9 cellular contexts compared by ENCODE assay signal in genomic region chr15:85504739-85505676, GRCh38.
DNase-seq lines count a peak whose midpoint lies in the region; ATAC-seq and TF ChIP-seq lines count a peak whose summit lies in the region.
"Had no signal": no experiment of that assay in that cellular context is flagged by ENCODE, and none has a peak within 500 bp of the region (broad histone marks: within the 10 kb centered on the region; RNA-seq: fewer than 3 reads in every experiment).

No MANE protein-coding gene starts in this region.

- H3K27me3 ChIP-seq in psoas muscle (ENCODE audit: insufficient read depth in 3 of 3, low read length in 2 of 3) = no peaks in the 10 kb centered on the region

- TF ChIP-seq CTCF in GM12872 (IDR thresholded peaks at IDR 0.05; ENCODE audit: insufficient read depth, low read depth, low read length) (peak; percentile 46; the same call in 2 of the 3 replicates), psoas muscle (IDR thresholded peaks at IDR 0.05) (peak; percentile 72)

- H3K9me3 Mint-ChIP-seq in activated T-cell treated with anti-CD3 and anti-CD28 coated beads, Interleukin-2, amount 50 U/mL, for 72 hours = no peaks in the 10 kb centered on the region

- H3K4me1 Mint-ChIP-seq in activated T-cell treated with anti-CD3 and anti-CD28 coated beads, Interleukin-2, amount 50 U/mL, for 72 hours (ENCODE audit: low read depth) = peaks cover 75% of the 10 kb centered on the region

- intact Hi-C loops in psoas muscle (cut with DNase I) = loop anchor here in 1 of 2 donors (2.0 to 5.0 kb wide), 2 partner anchors 174 to 208 kb away; no protein-coding TSS in a partner anchor

- in situ Hi-C loops in ACHN (cut with HindIII; ENCODE audit: low pct_ligation_motif_present, low pct_unique_long_range_greater_than_20kb, low sequenced_read_pairs) = no loop called here

- H3K4me1 ChIP-seq in psoas muscle = peaks cover 17% of the 10 kb centered on the region

- peak; percentile 33 for ATAC-seq in activated T-cell treated with anti-CD3 and anti-CD28 coated beads, Interleukin-2, amount 50 U/mL, for 72 hours (replicated peaks in 1 of 2)
- ATAC-seq in psoas muscle (peak; percentile 43 to 82 (median 56)), GM18907 (IDR thresholded peaks at IDR 0.05; ENCODE audit: unreplicated experiment) (no peak), GM19397 (IDR thresholded peaks at IDR 0.05; ENCODE audit: unreplicated experiment) (no peak)

- H3K27ac Mint-ChIP-seq in activated T-cell treated with anti-CD3 and anti-CD28 coated beads, Interleukin-2, amount 50 U/mL, for 72 hours = peak overlapping the region; percentile 90

- H3K27ac ChIP-seq in psoas muscle = no peak overlapping the region

- 64 to 70% (median 65%) methylated on average over 8 of the region's 8 CpGs for WGBS in psoas muscle, 3 donors

- no peaks in the 10 kb centered on the region for H3K9me3 ChIP-seq in psoas muscle

- H3K27me3 Mint-ChIP-seq in activated T-cell treated with anti-CD3 and anti-CD28 coated beads, Interleukin-2, amount 50 U/mL, for 72 hours (ENCODE audit: low read depth) = no peaks in the 10 kb centered on the region

- DNase-seq in ACHN (peak; percentile 64), NCI-H526 treated with DMSO at 0.1 percent for 48 hours (lab: John Stamatoyannopoulos, UW) (peak; percentile 47), germinal center (ENCODE audit: low spot score) (peak; percentile 39), psoas muscle (no peak)
- DNase-seq in activated T-cell treated with anti-CD3 and anti-CD28 coated beads, Interleukin-2, amount 50 U/mL, for 72 hours = peak; percentile 47 to 49

- no peak overlapping the region for H3K4me3 ChIP-seq in psoas muscle
- H3K4me3 ChIP-seq: skin epidermis had no signal

- peaks cover 4 to 5% of the 10 kb centered on the region in 2 donors for H3K36me3 Mint-ChIP-seq in activated T-cell treated with anti-CD3 and anti-CD28 coated beads, Interleukin-2, amount 50 U/mL, for 72 hours (ENCODE audit: insufficient read depth in 2 of 2)

- H3K36me3 ChIP-seq in psoas muscle (ENCODE audit: insufficient read depth in 1 of 2, low read depth in 1 of 2) = no peaks in the 10 kb centered on the region

- peak overlapping the region in 1 of 2 donors; percentile 60 for H3K4me3 Mint-ChIP-seq in activated T-cell treated with anti-CD3 and anti-CD28 coated beads, Interleukin-2, amount 50 U/mL, for 72 hours

Comparison
In these comparisons a context has a peak if more than half of its experiments do, and no peak if none do; other contexts are left out.
1. DNase-seq: peak in ACHN (single experiment), NCI-H526 treated with DMSO at 0.1 percent for 48 hours (single experiment), activated T-cell treated with anti-CD3 and anti-CD28 coated beads, Interleukin-2, amount 50 U/mL, for 72 hours (2 of 2) and germinal center (single experiment); none in psoas muscle (0 of 2).
2. ATAC-seq: peak in activated T-cell treated with anti-CD3 and anti-CD28 coated beads, Interleukin-2, amount 50 U/mL, for 72 hours (2 of 2) and psoas muscle (4 of 4); none in GM18907 (single experiment) and GM19397 (single experiment).